Comparison of ENCODE assay signal across 9 cellular contexts in genomic region chr14:72608391-72609204, GRCh38.
A peak's percentile ranks its signal among the peaks of the same experiment; 100 is the strongest.
DNase-seq lines count a peak whose midpoint lies in the region; ATAC-seq and TF ChIP-seq lines count a peak whose summit lies in the region.
"Had no signal": no experiment of that assay in that cellular context is flagged by ENCODE, and none has a peak within 500 bp of the region (broad histone marks: within the 10 kb centered on the region; RNA-seq: fewer than 3 reads in every experiment).

No MANE protein-coding gene starts in this region.

- no peaks in the 10 kb centered on the region for H3K27me3 Mint-ChIP-seq in activated CD4-positive, alpha-beta memory T cell treated with anti-CD3 and anti-CD28 coated beads for 36 hours

- CTCF ChIA-PET in activated CD4-positive, alpha-beta memory T cell treated with anti-CD3 and anti-CD28 coated beads for 36 hours (lab: Charles Lee): interaction anchor here (1.0 kb wide), 1 partner anchor 295 kb away, joined by 3 read pairs; no protein-coding TSS in a partner anchor

- H3K27ac Mint-ChIP-seq in activated CD4-positive, alpha-beta memory T cell treated with anti-CD3 and anti-CD28 coated beads for 36 hours: no peak overlapping the region
- peak overlapping the region; percentile 27 for H3K27ac Mint-ChIP-seq in stimulated activated effector memory CD8-positive, alpha-beta T cell treated with anti-CD3 and anti-CD28 coated beads, Interleukin-12 subunit alpha, Interleukin-12 subunit beta, amount 100 ng/mL, for 72 hours
- H3K27ac Mint-ChIP-seq: memory B cell had no signal

- no peaks in the 10 kb centered on the region for H3K36me3 Mint-ChIP-seq in activated CD4-positive, alpha-beta memory T cell treated with anti-CD3 and anti-CD28 coated beads for 36 hours
- H3K36me3 Mint-ChIP-seq in stimulated activated effector memory CD8-positive, alpha-beta T cell treated with anti-CD3 and anti-CD28 coated beads, Interleukin-12 subunit alpha, Interleukin-12 subunit beta, amount 100 ng/mL, for 72 hours: peaks cover 5% of the 10 kb centered on the region
- H3K36me3 Mint-ChIP-seq: memory B cell had no signal

- POLR2A ChIA-PET in activated CD4-positive, alpha-beta memory T cell treated with anti-CD3 and anti-CD28 coated beads for 36 hours (lab: Charles Lee): no interaction called here

- H3K4me3 Mint-ChIP-seq in activated CD4-positive, alpha-beta memory T cell treated with anti-CD3 and anti-CD28 coated beads for 36 hours: no peak overlapping the region
- no peak overlapping the region for H3K4me3 Mint-ChIP-seq in stimulated activated effector memory CD8-positive, alpha-beta T cell treated with anti-CD3 and anti-CD28 coated beads, Interleukin-12 subunit alpha, Interleukin-12 subunit beta, amount 100 ng/mL, for 72 hours
- H3K4me3 Mint-ChIP-seq: memory B cell had no signal

- no peaks in the 10 kb centered on the region for H3K9me3 Mint-ChIP-seq in activated CD4-positive, alpha-beta memory T cell treated with anti-CD3 and anti-CD28 coated beads for 36 hours
- no peaks in the 10 kb centered on the region for H3K9me3 Mint-ChIP-seq in stimulated activated effector memory CD8-positive, alpha-beta T cell treated with anti-CD3 and anti-CD28 coated beads, Interleukin-12 subunit alpha, Interleukin-12 subunit beta, amount 100 ng/mL, for 72 hours
- H3K9me3 Mint-ChIP-seq: memory B cell had no signal

- H3K4me3 ChIP-seq in foreskin fibroblast (ENCODE audit: low read depth in 1 of 2, low read length in 2 of 2): no peak overlapping the region

- intact Hi-C loops in activated CD4-positive, alpha-beta memory T cell treated with anti-CD3 and anti-CD28 coated beads for 36 hours (cut with micrococcal nuclease): no loop called here

- peak; percentile 66 for ATAC-seq in stimulated activated effector memory CD8-positive, alpha-beta T cell treated with anti-CD3 and anti-CD28 coated beads, Interleukin-12 subunit alpha, Interleukin-12 subunit beta, amount 100 ng/mL, for 72 hours
- ATAC-seq in HG02938 (IDR thresholded peaks at IDR 0.05; ENCODE audit: unreplicated experiment) (no peak), HG03175 (IDR thresholded peaks at IDR 0.05; ENCODE audit: unreplicated experiment) (no peak)

- no peak for TF ChIP-seq CTCF in foreskin fibroblast (IDR thresholded peaks at IDR 0.05; ENCODE audit: low read depth, low read length)

- peak; percentile 26 for DNase-seq in NK-92 treated with Interleukin-12 subunit alpha and Interleukin-12 subunit beta, amount 100 ng/mL, for 24 hours (lab: John Stamatoyannopoulos, UW)
- DNase-seq in NK-92 (lab: John Stamatoyannopoulos, UW; ENCODE audit: unreplicated experiment) (no peak), foreskin fibroblast (peak; percentile 93 to 95)
- DNase-seq in activated CD4-positive, alpha-beta memory T cell treated with anti-CD3 and anti-CD28 coated beads for 36 hours: peak; percentile 10
- no peak for DNase-seq in stimulated activated effector memory CD8-positive, alpha-beta T cell treated with anti-CD3 and anti-CD28 coated beads, Interleukin-12 subunit alpha, Interleukin-12 subunit beta, amount 100 ng/mL, for 72 hours (ENCODE audit: low spot score in 2 of 2)
- no peak for DNase-seq in activated naive CD4-positive, alpha-beta T cell treated with anti-CD3 and anti-CD28 coated beads, Interleukin-2, amount 50 U/mL, for 16 hours

- no peaks in the 10 kb centered on the region for H3K4me1 Mint-ChIP-seq in activated CD4-positive, alpha-beta memory T cell treated with anti-CD3 and anti-CD28 coated beads for 36 hours (ENCODE audit: low read depth)
- H3K4me1 Mint-ChIP-seq in stimulated activated effector memory CD8-positive, alpha-beta T cell treated with anti-CD3 and anti-CD28 coated beads, Interleukin-12 subunit alpha, Interleukin-12 subunit beta, amount 100 ng/mL, for 72 hours: peaks cover 14% of the 10 kb centered on the region

Comparison
In these comparisons a context has a peak if more than half of its experiments do, and no peak if none do; other contexts are left out.
1. DNase-seq: peak in NK-92 treated with Interleukin-12 subunit alpha and Interleukin-12 subunit beta, amount 100 ng/mL, for 24 hours (single experiment), activated CD4-positive, alpha-beta memory T cell treated with anti-CD3 and anti-CD28 coated beads for 36 hours (single experiment) and foreskin fibroblast (2 of 2); none in NK-92 (single experiment), stimulated activated effector memory CD8-positive, alpha-beta T cell treated with anti-CD3 and anti-CD28 coated beads, Interleukin-12 subunit alpha, Interleukin-12 subunit beta, amount 100 ng/mL, for 72 hours (0 of 2) and activated naive CD4-positive, alpha-beta T cell treated with anti-CD3 and anti-CD28 coated beads, Interleukin-2, amount 50 U/mL, for 16 hours (single experiment).